ENCODE assay signal across 17 cellular contexts in the genomic region with DNA sequence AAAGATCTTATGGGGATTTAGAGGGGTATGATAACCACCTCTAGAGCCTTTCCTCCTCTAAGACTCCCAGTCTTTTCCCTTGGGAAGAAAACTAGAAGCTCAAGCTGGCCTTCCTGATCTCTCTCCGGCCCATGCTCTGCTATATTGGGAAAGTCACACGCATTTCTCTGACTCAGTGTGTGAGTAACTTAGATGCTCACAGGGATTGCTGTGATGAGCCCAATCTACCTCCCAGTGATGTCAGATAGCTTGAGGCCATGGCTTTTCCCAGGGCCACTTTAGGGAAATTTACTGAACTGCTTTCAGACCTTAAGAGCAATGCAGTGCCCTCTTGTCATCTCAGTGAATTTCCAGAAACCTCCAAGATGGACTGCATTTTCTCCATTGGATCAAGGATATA. TPM values are rescaled to one million over a fixed set of nuclear protein-coding genes. Genes with fewer than 3 reads are reported as not detected.
DNase-seq lines count a peak whose midpoint lies in the region; ATAC-seq and TF ChIP-seq lines count a peak whose summit lies in the region.
"Had no signal": no experiment of that assay in that cellular context is flagged by ENCODE, and none has a peak within 500 bp of the region (broad histone marks: within the 10 kb centered on the region; RNA-seq: fewer than 3 reads in every experiment).

No MANE protein-coding gene starts in this region.

- H2AFZ ChIP-seq in smooth muscle cell (ENCODE audit: low read depth): no peak overlapping the region

- H3K4me1 ChIP-seq in smooth muscle cell (ENCODE audit: low read depth) (peaks cover 4% of the 10 kb centered on the region), lower lobe of right lung (no peaks in the 10 kb centered on the region)

- H3K9me3 ChIP-seq in smooth muscle cell (replicated peaks; ENCODE audit: low read depth) (no peaks in the 10 kb centered on the region), lower lobe of right lung (no peaks in the 10 kb centered on the region)
- H3K9me3 ChIP-seq: neutrophil had no signal

- POLR2A ChIA-PET in RWPE1 (lab: Yijun Ruan, JAX; ENCODE audit: low non-redundant PET): no interaction called here

- H3K27me3 ChIP-seq in smooth muscle cell (ENCODE audit: low read depth): peaks cover 26% of the 10 kb centered on the region
- H3K27me3 ChIP-seq in lower lobe of right lung (ENCODE audit: low read depth): peaks cover 16% of the 10 kb centered on the region

- no peaks in the 10 kb centered on the region for H3K9me3 Mint-ChIP-seq in progenitor cell of endocrine pancreas (ENCODE audit: low read depth)
- H3K9me3 Mint-ChIP-seq: activated naive CD8-positive, alpha-beta T cell treated with anti-CD3 and anti-CD28 coated beads for 36 hours; activated T-helper 17 cell treated with anti-CD3 and anti-CD28 coated beads, Interleukin-2, amount 50 U/mL, for 72 hours; IgD-negative memory B cell; stimulated activated effector memory CD8-positive, alpha-beta T cell treated with anti-CD3 and anti-CD28 coated beads, Interleukin-12 subunit alpha, Interleukin-12 subunit beta, amount 100 ng/mL, for 72 hours had no signal

- DNase-seq in GM04503 (ENCODE audit: low read depth): peak; percentile 48
- DNase-seq in RWPE1 (ENCODE audit: low spot score): peak; percentile 44
- DNase-seq in fibroblast of mammary gland (ENCODE audit: low read depth): peak; percentile 59
- no peak for DNase-seq in smooth muscle cell (lab: John Stamatoyannopoulos, UW; ENCODE audit: unreplicated experiment)
- no peak for DNase-seq in amygdala (lab: John Stamatoyannopoulos, UW)
- DNase-seq in progenitor cell of endocrine pancreas (ENCODE audit: low spot score, unreplicated experiment): no peak
- DNase-seq in lower lobe of right lung: no peak
- DNase-seq: activated CD4-positive, alpha-beta T cell treated with anti-CD3 and anti-CD28 coated beads for 1 hour; activated naive CD8-positive, alpha-beta T cell treated with anti-CD3 and anti-CD28 coated beads for 36 hours; NCI-H187; NCI-H2227 treated with DMSO at 0.1 percent for 48 hours had no signal

- no peak overlapping the region for H3K4me3 Mint-ChIP-seq in progenitor cell of endocrine pancreas (ENCODE audit: low read depth)
- H3K4me3 Mint-ChIP-seq: activated naive CD8-positive, alpha-beta T cell treated with anti-CD3 and anti-CD28 coated beads for 36 hours; activated T-helper 17 cell treated with anti-CD3 and anti-CD28 coated beads, Interleukin-2, amount 50 U/mL, for 72 hours; IgD-negative memory B cell; stimulated activated effector memory CD8-positive, alpha-beta T cell treated with anti-CD3 and anti-CD28 coated beads, Interleukin-12 subunit alpha, Interleukin-12 subunit beta, amount 100 ng/mL, for 72 hours had no signal

- no peak overlapping the region for H3K4me2 ChIP-seq in smooth muscle cell

- no peak overlapping the region for H3K4me3 ChIP-seq in fibroblast of mammary gland (ENCODE audit: control insufficient read depth, low read depth, low read length)
- no peak overlapping the region for H3K4me3 ChIP-seq in smooth muscle cell
- no peak overlapping the region for H3K4me3 ChIP-seq in lower lobe of right lung

- H3K36me3 ChIP-seq in smooth muscle cell (ENCODE audit: low read depth) (no peaks in the 10 kb centered on the region), lower lobe of right lung (no peaks in the 10 kb centered on the region)
- H3K36me3 ChIP-seq: neutrophil had no signal

- no peak overlapping the region for H3K27ac ChIP-seq in RWPE1
- peak overlapping the region; percentile 41 for H3K27ac ChIP-seq in smooth muscle cell (ENCODE audit: low read depth)
- no peak overlapping the region for H3K27ac ChIP-seq in lower lobe of right lung
- H3K27ac ChIP-seq: HL-60, neutrophil had no signal

- H3K27me3 Mint-ChIP-seq in progenitor cell of endocrine pancreas: peaks cover 48% of the 10 kb centered on the region

- no peaks in the 10 kb centered on the region for H3K79me2 ChIP-seq in smooth muscle cell (ENCODE audit: low read depth)

- H3K9ac ChIP-seq in smooth muscle cell (ENCODE audit: low read depth): no peak overlapping the region

- H3K36me3 Mint-ChIP-seq in progenitor cell of endocrine pancreas (ENCODE audit: insufficient read depth): no peaks in the 10 kb centered on the region
- H3K36me3 Mint-ChIP-seq: activated naive CD8-positive, alpha-beta T cell treated with anti-CD3 and anti-CD28 coated beads for 36 hours; IgD-negative memory B cell; stimulated activated effector memory CD8-positive, alpha-beta T cell treated with anti-CD3 and anti-CD28 coated beads, Interleukin-12 subunit alpha, Interleukin-12 subunit beta, amount 100 ng/mL, for 72 hours had no signal

- H3K27ac Mint-ChIP-seq in progenitor cell of endocrine pancreas: no peak overlapping the region
- H3K27ac Mint-ChIP-seq: activated naive CD8-positive, alpha-beta T cell treated with anti-CD3 and anti-CD28 coated beads for 36 hours; activated T-helper 17 cell treated with anti-CD3 and anti-CD28 coated beads, Interleukin-2, amount 50 U/mL, for 72 hours; IgD-negative memory B cell; stimulated activated effector memory CD8-positive, alpha-beta T cell treated with anti-CD3 and anti-CD28 coated beads, Interleukin-12 subunit alpha, Interleukin-12 subunit beta, amount 100 ng/mL, for 72 hours had no signal

- CTCF ChIA-PET in RWPE1 (lab: Yijun Ruan, JAX): interaction anchor here (0.6 kb wide), 1 partner anchor 1155 kb away, joined by 3 read pairs; no protein-coding TSS in a partner anchor

- whole genome bisulfite sequencing in smooth muscle cell (ENCODE audit: low lambda C conversion rate): 9% methylated on average over 2 of the region's 2 CpGs

- H4K20me1 ChIP-seq in smooth muscle cell (ENCODE audit: low read depth): no peaks in the 10 kb centered on the region

- intact Hi-C loops in lower lobe of right lung (cut with DNase I): no loop called here

- no peaks in the 10 kb centered on the region for H3K4me1 Mint-ChIP-seq in progenitor cell of endocrine pancreas (ENCODE audit: low read depth)
- H3K4me1 Mint-ChIP-seq: activated T-helper 17 cell treated with anti-CD3 and anti-CD28 coated beads, Interleukin-2, amount 50 U/mL, for 72 hours; IgD-negative memory B cell; stimulated activated effector memory CD8-positive, alpha-beta T cell treated with anti-CD3 and anti-CD28 coated beads, Interleukin-12 subunit alpha, Interleukin-12 subunit beta, amount 100 ng/mL, for 72 hours had no signal

- TF ChIP-seq CTCF in RWPE1 (conservative IDR thresholded peaks at IDR 0.05; ENCODE audit: low read depth): no peak
- TF ChIP-seq CTCF in fibroblast of mammary gland (conservative IDR thresholded peaks at IDR 0.05; ENCODE audit: control insufficient read depth, insufficient read depth, low read depth, low read length): no peak
- TF ChIP-seq CTCF in smooth muscle cell (IDR thresholded peaks at IDR 0.05; ENCODE audit: borderline replicate concordance, insufficient read depth, poor library complexity, severe bottlenecking): no peak
- TF ChIP-seq CTCF in progenitor cell of endocrine pancreas (IDR thresholded peaks at IDR 0.05; ENCODE audit: unreplicated experiment): no peak
- no peak for TF ChIP-seq CTCF in lower lobe of right lung (IDR thresholded peaks at IDR 0.05)

- ATAC-seq in lower lobe of right lung: no peak
- ATAC-seq: activated T-helper 17 cell treated with anti-CD3 and anti-CD28 coated beads, Interleukin-2, amount 50 U/mL, for 72 hours; stimulated activated effector memory CD8-positive, alpha-beta T cell treated with anti-CD3 and anti-CD28 coated beads, Interleukin-12 subunit alpha, Interleukin-12 subunit beta, amount 100 ng/mL, for 72 hours had no signal

- no peaks in the 10 kb centered on the region for H3F3A ChIP-seq in smooth muscle cell (ENCODE audit: low read depth)

RNA-seq across cellular contexts. Expression of gene ST8SIA2, which starts 8.6 kb away (rescaled TPM):
- total RNA-seq in smooth muscle cell (2.2 and 4.8 TPM in 2 replicates), progenitor cell of endocrine pancreas (19.0 and 19.7 TPM in 2 replicates), lower lobe of right lung (not detected)
- 1.6 and 2.7 TPM in 2 replicates for polyA plus RNA-seq in smooth muscle cell
- total RNA-seq: activated naive CD8-positive, alpha-beta T cell treated with anti-CD3 and anti-CD28 coated beads for 36 hours; activated T-helper 17 cell treated with anti-CD3 and anti-CD28 coated beads, Interleukin-2, amount 50 U/mL, for 72 hours had no signal
- polyA plus RNA-seq: BJ, IgD-negative memory B cell had no signal

Comparison
In these comparisons a context has a peak if more than half of its experiments do, and no peak if none do; other contexts are left out.
1. DNase-seq: peak in GM04503 (single experiment), RWPE1 (single experiment) and fibroblast of mammary gland (single experiment); none in smooth muscle cell (single experiment), amygdala (0 of 56), progenitor cell of endocrine pancreas (single experiment) and lower lobe of right lung (single experiment).